8 cellular contexts compared by ENCODE assay signal in genomic region chr6:92644104-92644791, GRCh38.
DNase-seq lines count a peak whose midpoint lies in the region; ATAC-seq, FAIRE-seq and TF ChIP-seq lines count a peak whose summit lies in the region.
"Not testable (repeated sequence)": the region's sequence is repeated elsewhere in the genome, so short reads cannot be mapped to it uniquely, and the experiment has no call there.

No MANE protein-coding gene starts in this region.

- H3K36me3 ChIP-seq in DND-41 (ENCODE audit: insufficient read depth, low read length); SU-DHL-6 (ENCODE audit: low read length); astrocyte (ENCODE audit: insufficient read depth, low read length); mucosa of descending colon (ENCODE audit: low read depth): not testable (repeated sequence)

- TF ChIP-seq CTCF in DND-41 (IDR thresholded peaks at IDR 0.05; ENCODE audit: borderline replicate concordance, extremely low read depth, low read length, poor library complexity, severe bottlenecking) (peak; percentile 50), SU-DHL-6 (IDR thresholded peaks at IDR 0.05; ENCODE audit: insufficient read depth, low read length, poor library complexity, severe bottlenecking) (peak; percentile 27), astrocyte (IDR thresholded peaks at IDR 0.05; ENCODE audit: insufficient read depth, low read depth, low read length) (peak; percentile 37)
- not testable (repeated sequence) for TF ChIP-seq CTCF in mucosa of descending colon (IDR thresholded peaks at IDR 0.05)

- not testable (repeated sequence) for H4K20me1 ChIP-seq in DND-41 (ENCODE audit: insufficient read depth, low read length); SU-DHL-6 (ENCODE audit: low read depth, low read length); astrocyte (ENCODE audit: insufficient read depth, low read length)

- H2AFZ ChIP-seq in DND-41 (ENCODE audit: low read depth, low read length); SU-DHL-6 (ENCODE audit: low read depth, low read length, severe bottlenecking); astrocyte (ENCODE audit: low read depth, low read length): not testable (repeated sequence)

- not testable (repeated sequence) for H3K9me2 ChIP-seq in SU-DHL-6 (replicated peaks; ENCODE audit: insufficient read depth, low read length)

- not testable (repeated sequence) for H3K9ac ChIP-seq in DND-41 (ENCODE audit: low read depth, low read length); SU-DHL-6 (ENCODE audit: low read length); astrocyte (ENCODE audit: low read length)

- not testable (repeated sequence) for H3K4me3 ChIP-seq in DND-41 (ENCODE audit: low read depth in 1 of 2, low read length in 2 of 2); SU-DHL-6 (ENCODE audit: insufficient read depth, low read length, poor library complexity, severe bottlenecking); astrocyte (ENCODE audit: insufficient read depth, low read depth, low read length); mucosa of descending colon

- not testable (repeated sequence) for H3K27me3 Mint-ChIP-seq in astrocyte (ENCODE audit: low read depth, unreplicated experiment); stimulated activated naive B cell treated with anti-CD40 and anti-IgM and Interleukin-4, amounts not matched to agents 10 μg/mL and 1 μg/mL and 100 μg/mL, for 72 hours

- not testable (repeated sequence) for H3K4me1 ChIP-seq in DND-41 (ENCODE audit: insufficient read depth, low read length); astrocyte (ENCODE audit: insufficient read depth, low read length); mucosa of descending colon (ENCODE audit: low read depth)

- not testable (repeated sequence) for H3K4me2 ChIP-seq in DND-41 (ENCODE audit: insufficient read depth, low read length); SU-DHL-6 (ENCODE audit: low read depth, low read length, poor library complexity, severe bottlenecking); astrocyte (ENCODE audit: low read length)

- not testable (repeated sequence) for H3K4me1 Mint-ChIP-seq in astrocyte (ENCODE audit: low read depth, unreplicated experiment); stimulated activated naive B cell treated with anti-CD40 and anti-IgM and Interleukin-4, amounts not matched to agents 10 μg/mL and 1 μg/mL and 100 μg/mL, for 72 hours

- not testable (repeated sequence) for H3K79me2 ChIP-seq in DND-41 (ENCODE audit: insufficient read depth, low read length); SU-DHL-6 (ENCODE audit: insufficient read depth, low read length); astrocyte (ENCODE audit: insufficient read depth, low read length)

- not testable (repeated sequence) for H3F3A ChIP-seq in SU-DHL-6 (ENCODE audit: insufficient read depth)

- peak; percentile 32 for DNase-seq in DND-41
- DNase-seq in NCI-H2171 treated with DMSO at 0.1 percent for 48 hours (lab: John Stamatoyannopoulos, UW), result peak; percentile 4
- DNase-seq in astrocyte (ENCODE audit: low read depth), result not testable (repeated sequence)
- peak in 36 of 42 donors; percentile 3 to 56 (median 24) for DNase-seq in head of caudate nucleus
- peak; percentile 10 to 32 (median 24) for DNase-seq in mucosa of descending colon
- peak; percentile 0 for DNase-seq in stimulated activated naive B cell treated with anti-CD40 and anti-IgM and Interleukin-4, amounts not matched to agents 10 μg/mL and 1 μg/mL and 100 μg/mL, for 72 hours

- not testable (repeated sequence) for FAIRE-seq in astrocyte (lab: Jason Lieb, UNC)

- not testable (repeated sequence) for H3K4me3 Mint-ChIP-seq in astrocyte (ENCODE audit: unreplicated experiment); stimulated activated naive B cell treated with anti-CD40 and anti-IgM and Interleukin-4, amounts not matched to agents 10 μg/mL and 1 μg/mL and 100 μg/mL, for 72 hours

- H3K9me3 ChIP-seq in DND-41 (ENCODE audit: insufficient read depth, low read length, severe bottlenecking); SU-DHL-6 (ENCODE audit: insufficient read depth, low read length); astrocyte (ENCODE audit: insufficient read depth, low read depth, low read length); mucosa of descending colon: not testable (repeated sequence)

- not testable (repeated sequence) for H3K27ac ChIP-seq in DND-41 (ENCODE audit: low read length); SU-DHL-6 (ENCODE audit: low read depth, low read length); astrocyte (ENCODE audit: low read depth, low read length)

- ATAC-seq in DND-41 (ENCODE audit: insufficient read depth, low read depth) (peak; percentile 64; the same call in 2 of the 3 replicates), HG02981 (IDR thresholded peaks at IDR 0.05; ENCODE audit: unreplicated experiment) (peak; percentile 54)
- not testable (repeated sequence) for ATAC-seq in mucosa of descending colon; stimulated activated naive B cell treated with anti-CD40 and anti-IgM and Interleukin-4, amounts not matched to agents 10 μg/mL and 1 μg/mL and 100 μg/mL, for 72 hours (replicated peaks)

- intact Hi-C loops in head of caudate nucleus (cut with DNase I); mucosa of descending colon (cut with DNase I, micrococcal nuclease): not testable (repeated sequence)

- H3K9me3 Mint-ChIP-seq in astrocyte (ENCODE audit: unreplicated experiment); stimulated activated naive B cell treated with anti-CD40 and anti-IgM and Interleukin-4, amounts not matched to agents 10 μg/mL and 1 μg/mL and 100 μg/mL, for 72 hours: not testable (repeated sequence)

- H3K27ac Mint-ChIP-seq in astrocyte (ENCODE audit: unreplicated experiment); stimulated activated naive B cell treated with anti-CD40 and anti-IgM and Interleukin-4, amounts not matched to agents 10 μg/mL and 1 μg/mL and 100 μg/mL, for 72 hours: not testable (repeated sequence)

- not testable (repeated sequence) for H3K27me3 ChIP-seq in DND-41 (ENCODE audit: insufficient read depth, low read length, poor library complexity); SU-DHL-6 (ENCODE audit: low read length); astrocyte (ENCODE audit: insufficient read depth, low read length)

- H3K36me3 Mint-ChIP-seq in astrocyte (ENCODE audit: low read depth, unreplicated experiment); stimulated activated naive B cell treated with anti-CD40 and anti-IgM and Interleukin-4, amounts not matched to agents 10 μg/mL and 1 μg/mL and 100 μg/mL, for 72 hours: not testable (repeated sequence)
